ENCODE assay signal across 10 cellular contexts in genomic region chr19:15448014-15448777, GRCh38. TPM values are rescaled to one million over a fixed set of nuclear protein-coding genes. Genes with fewer than 3 reads are reported as not detected.
DNase-seq lines count a peak whose midpoint lies in the region; ATAC-seq and TF ChIP-seq lines count a peak whose summit lies in the region.
"Had no signal": no experiment of that assay in that cellular context is flagged by ENCODE, and none has a peak within 500 bp of the region (broad histone marks: within the 10 kb centered on the region; RNA-seq: fewer than 3 reads in every experiment).

No MANE protein-coding gene starts in this region.

- peak overlapping the region; percentile 25 for H3K27ac Mint-ChIP-seq in activated T-cell treated with anti-CD3 and anti-CD28 coated beads, Interleukin-2, amount 50 U/mL, for 72 hours
- no peak overlapping the region for H3K27ac Mint-ChIP-seq in WTC11

- TF ChIP-seq POLR2A in gastrocnemius medialis (IDR thresholded peaks at IDR 0.05): no peak

- peaks cover 4% of the 10 kb centered on the region for H3K27me3 ChIP-seq in hepatocyte
- H3K27me3 ChIP-seq in gastrocnemius medialis: no peaks in the 10 kb centered on the region
- no peaks in the 10 kb centered on the region for H3K27me3 ChIP-seq in mesendoderm (ENCODE audit: insufficient read depth, low read length, poor library complexity)
- H3K27me3 ChIP-seq: left lung, suprapubic skin had no signal

- H4K5ac ChIP-seq in mesendoderm (ENCODE audit: low read length): no peak overlapping the region

- peak overlapping the region; percentile 100 for H3K4me2 ChIP-seq in hepatocyte
- H3K4me2 ChIP-seq in mesendoderm (ENCODE audit: low read length): no peak overlapping the region

- H2BK5ac ChIP-seq in mesendoderm (ENCODE audit: low read length): no peak overlapping the region

- H4K8ac ChIP-seq in mesendoderm (ENCODE audit: low read depth, low read length): no peak overlapping the region

- peaks cover 6% of the 10 kb centered on the region for H3K4me1 ChIP-seq in hepatocyte (ENCODE audit: insufficient read depth)
- peaks cover 44 to 47% of the 10 kb centered on the region in 2 donors for H3K4me1 ChIP-seq in gastrocnemius medialis
- peaks cover 3% of the 10 kb centered on the region for H3K4me1 ChIP-seq in mesendoderm (ENCODE audit: control insufficient read depth, low read depth, low read length)

- no peaks in the 10 kb centered on the region for H3K9me2 ChIP-seq in hepatocyte (replicated peaks; ENCODE audit: insufficient read depth)

- H2AK5ac ChIP-seq in mesendoderm (ENCODE audit: low read length): no peak overlapping the region

- no peak overlapping the region for H3K9ac ChIP-seq in mesendoderm (ENCODE audit: low read length)

- intact Hi-C loops in gastrocnemius medialis (cut with DNase I; ENCODE audit: low total_unique reads): loop anchor here (1.0 to 10.0 kb wide), 4 partner anchors 116 to 883 kb away; partner anchors contain the start of gene BRD4

- TF ChIP-seq CTCF in WTC11 (IDR thresholded peaks at IDR 0.05): no peak
- TF ChIP-seq CTCF in hepatocyte (IDR thresholded peaks at IDR 0.05; ENCODE audit: poor library complexity): no peak
- TF ChIP-seq CTCF in gastrocnemius medialis (IDR thresholded peaks at IDR 0.05 in 4 of 5, conservative IDR thresholded peaks at IDR 0.05 in 1 of 5): no peak

- H3K4me3 Mint-ChIP-seq in activated T-cell treated with anti-CD3 and anti-CD28 coated beads, Interleukin-2, amount 50 U/mL, for 72 hours: peak overlapping the region; percentile 48 to 60
- peak overlapping the region; percentile 75 for H3K4me3 Mint-ChIP-seq in WTC11

- no peak for DNase-seq in activated T-cell treated with anti-CD3 and anti-CD28 coated beads, Interleukin-2, amount 50 U/mL, for 72 hours
- DNase-seq in activated T-cell treated with anti-CD3 and anti-CD28 coated beads for 4 hours (no peak), WTC11 (ENCODE audit: low spot score) (no peak), hepatocyte (ENCODE audit: low spot score) (no peak), gastrocnemius medialis (peak in 1 of 2 donors; percentile 31), HCEC 1CT (no peak), mesendoderm (no peak), DMS153 (lab: John Stamatoyannopoulos, UW) (no peak)

- H2AFZ ChIP-seq in hepatocyte: no peak overlapping the region

- peaks cover 14% of the 10 kb centered on the region for H3K4me1 Mint-ChIP-seq in activated T-cell treated with anti-CD3 and anti-CD28 coated beads, Interleukin-2, amount 50 U/mL, for 72 hours (ENCODE audit: low read depth)
- peaks cover 9% of the 10 kb centered on the region for H3K4me1 Mint-ChIP-seq in WTC11

- in situ Hi-C loops in gastrocnemius medialis (cut with MboI; ENCODE audit: low sequenced_read_pairs in 4 of 4): loop anchor here in 2 of 4 donors (25.0 kb wide), 1 partner anchor 186 kb away; no protein-coding TSS in a partner anchor

- H3K18ac ChIP-seq in mesendoderm (ENCODE audit: low read length): no peak overlapping the region

- peaks cover 0 to 3% of the 10 kb centered on the region in 2 donors for H3K9me3 Mint-ChIP-seq in activated T-cell treated with anti-CD3 and anti-CD28 coated beads, Interleukin-2, amount 50 U/mL, for 72 hours
- no peaks in the 10 kb centered on the region for H3K9me3 Mint-ChIP-seq in WTC11

- H3K79me1 ChIP-seq in mesendoderm (ENCODE audit: low read length): no peaks in the 10 kb centered on the region

- H3K56ac ChIP-seq in mesendoderm (ENCODE audit: low read length): no peak overlapping the region

- CTCF ChIA-PET in WTC11 (lab: Charles Lee): interaction anchor here (1.5 kb wide), 1 partner anchor 29 kb away, joined by 4 read pairs; no protein-coding TSS in a partner anchor

- H3K79me2 ChIP-seq in hepatocyte (no peaks in the 10 kb centered on the region), mesendoderm (ENCODE audit: control insufficient read depth, insufficient read depth, low read length) (no peaks in the 10 kb centered on the region)

- H3K9me3 ChIP-seq in hepatocyte (ENCODE audit: low read depth): no peaks in the 10 kb centered on the region
- H3K9me3 ChIP-seq in gastrocnemius medialis: no peaks in the 10 kb centered on the region
- H3K9me3 ChIP-seq: left lung, suprapubic skin had no signal

- peaks cover 5 to 7% of the 10 kb centered on the region in 2 donors for H3K36me3 Mint-ChIP-seq in activated T-cell treated with anti-CD3 and anti-CD28 coated beads, Interleukin-2, amount 50 U/mL, for 72 hours (ENCODE audit: insufficient read depth in 2 of 2)
- no peaks in the 10 kb centered on the region for H3K36me3 Mint-ChIP-seq in WTC11

- no peaks in the 10 kb centered on the region for H4K20me1 ChIP-seq in hepatocyte (ENCODE audit: insufficient read depth, poor library complexity, severe bottlenecking)

- ATAC-seq in activated T-cell treated with anti-CD3 and anti-CD28 coated beads, Interleukin-2, amount 50 U/mL, for 72 hours (replicated peaks in 1 of 2): no peak
- ATAC-seq in WTC11 (no peak), gastrocnemius medialis (no peak)
- ATAC-seq: left lung had no signal

- H3K4me3 ChIP-seq in hepatocyte (no peak overlapping the region), gastrocnemius medialis (peak overlapping the region in 1 of 4 donors; percentile 80), mesendoderm (ENCODE audit: low read length) (no peak overlapping the region)

- H3K27ac ChIP-seq in hepatocyte (no peak overlapping the region), gastrocnemius medialis (peak overlapping the region; percentile 87 to 99 (median 98)), mesendoderm (ENCODE audit: low read depth, low read length) (no peak overlapping the region)

- H3K4ac ChIP-seq in mesendoderm (ENCODE audit: low read depth, low read length): no peak overlapping the region

- no peak overlapping the region for H3K23ac ChIP-seq in mesendoderm (ENCODE audit: low read length)

- no peak overlapping the region for H2BK120ac ChIP-seq in mesendoderm (ENCODE audit: low read depth, low read length)

- H2BK15ac ChIP-seq in mesendoderm (replicated peaks; ENCODE audit: low read depth): no peak overlapping the region

- WGBS in hepatocyte (ENCODE audit: low lambda C conversion rate, missing lambda C conversion rate): 78% methylated on average over 19 of the region's 19 CpGs
- WGBS in mesendoderm (ENCODE audit: extremely low coverage, insufficient coverage, low lambda C conversion rate): no CpG with 5 or more reads among the region's 19 CpGs

- POLR2A ChIA-PET in WTC11 (lab: Charles Lee): interaction anchor here (0.6 kb wide), 1 partner anchor 106 kb away, joined by 6 read pairs; no protein-coding TSS in a partner anchor

- no peaks in the 10 kb centered on the region for H3K27me3 Mint-ChIP-seq in activated T-cell treated with anti-CD3 and anti-CD28 coated beads, Interleukin-2, amount 50 U/mL, for 72 hours (ENCODE audit: low read depth)
- peaks cover 27% of the 10 kb centered on the region for H3K27me3 Mint-ChIP-seq in WTC11 (ENCODE audit: low read depth)

- no peaks in the 10 kb centered on the region for H3K36me3 ChIP-seq in hepatocyte (replicated peaks; ENCODE audit: insufficient read depth, low read depth)
- no peaks in the 10 kb centered on the region for H3K36me3 ChIP-seq in gastrocnemius medialis
- H3K36me3 ChIP-seq in mesendoderm (ENCODE audit: control insufficient read depth, insufficient read depth, low read length): no peaks in the 10 kb centered on the region
- H3K36me3 ChIP-seq: suprapubic skin had no signal

TF ChIP-seq in WTC11, 78 proteins besides CTCF, POLR2A, EP300 and RAD21 (continues in another document):
- TF ChIP-seq EMX1 (CRISPR knock-in tag; IDR thresholded peaks at IDR 0.05): no peak
- TF ChIP-seq CREM (CRISPR knock-in tag; IDR thresholded peaks at IDR 0.05): no peak
- TF ChIP-seq TEAD4 (CRISPR knock-in tag; IDR thresholded peaks at IDR 0.05): no peak
- TF ChIP-seq, protein P1, sequence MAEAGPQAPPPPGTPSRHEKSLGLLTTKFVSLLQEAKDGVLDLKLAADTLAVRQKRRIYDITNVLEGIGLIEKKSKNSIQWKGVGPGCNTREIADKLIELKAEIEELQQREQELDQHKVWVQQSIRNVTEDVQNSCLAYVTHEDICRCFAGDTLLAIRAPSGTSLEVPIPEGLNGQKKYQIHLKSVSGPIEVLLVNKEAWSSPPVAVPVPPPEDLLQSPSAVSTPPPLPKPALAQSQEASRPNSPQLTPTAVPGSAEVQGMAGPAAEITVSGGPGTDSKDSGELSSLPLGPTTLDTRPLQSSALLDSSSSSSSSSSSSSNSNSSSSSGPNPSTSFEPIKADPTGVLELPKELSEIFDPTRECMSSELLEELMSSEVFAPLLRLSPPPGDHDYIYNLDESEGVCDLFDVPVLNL (CRISPR knock-in tag; IDR thresholded peaks at IDR 0.05; ENCODE audit: borderline replicate concordance, low read depth): no peak
- TF ChIP-seq FOXK1 (CRISPR knock-in tag; IDR thresholded peaks at IDR 0.05): no peak

RNA-seq across cellular contexts. Expression of gene WIZ, which starts 1.6 kb away (rescaled TPM):
- total RNA-seq in activated T-cell treated with anti-CD3 and anti-CD28 coated beads, Interleukin-2, amount 50 U/mL, for 72 hours: 10 to 100 TPM; 13.4 to 14.8 TPM
- total RNA-seq in WTC11 (2021) (37.6 to 43.9 TPM (median 40.6 TPM) in 3 replicates), hepatocyte (10.6 and 18.6 TPM in 2 replicates), gastrocnemius medialis (10 to 100 TPM; 28.0 to 40.6 (median 32.5) TPM)
- 24.5 and 34.9 TPM in 2 replicates for polyA plus RNA-seq in hepatocyte
- polyA plus RNA-seq in mesendoderm (2013, experiment 1 of 2): 33.1 TPM
- polyA plus RNA-seq in mesendoderm (2013, experiment 2 of 2): 32.1 TPM

RNA-seq across cellular contexts. Expression of gene RASAL3, which starts 16.1 kb away (rescaled TPM):
- total RNA-seq in activated T-cell treated with anti-CD3 and anti-CD28 coated beads, Interleukin-2, amount 50 U/mL, for 72 hours: 100 to 1,000 TPM; 112 to 128 TPM
- total RNA-seq in WTC11 (2021) (1.2 to 2.3 TPM (median 1.6 TPM) in 3 replicates), hepatocyte (0.07 TPM in 1 of 2 replicates, not detected in the other), gastrocnemius medialis (1 to 10 TPM in 1 of 4 donors, under 1 TPM in 2, not detected in 1; 0.36 to 1.6 (median 0.38) TPM)
- 0.12 and 0.23 TPM in 2 replicates for polyA plus RNA-seq in hepatocyte
- polyA plus RNA-seq in mesendoderm (2013, experiment 1 of 2): 0.13 TPM
- polyA plus RNA-seq in mesendoderm (2013, experiment 2 of 2): 0.20 TPM

RNA-seq across cellular contexts. Expression of gene AKAP8L, which starts 29.4 kb away (rescaled TPM):
- 100 to 1,000 TPM; 105 to 124 TPM for total RNA-seq in activated T-cell treated with anti-CD3 and anti-CD28 coated beads, Interleukin-2, amount 50 U/mL, for 72 hours
- total RNA-seq in WTC11 (2021): 184 to 231 TPM (median 184 TPM) in 3 replicates
- total RNA-seq in hepatocyte: 88.7 and 93.8 TPM in 2 replicates
- 155 and 181 TPM in 2 replicates for polyA plus RNA-seq in hepatocyte
- total RNA-seq in gastrocnemius medialis: 100 to 1,000 TPM in 1 of 4 donors, 10 to 100 TPM in 3; 69.3 to 142 (median 85.6) TPM
- polyA plus RNA-seq in mesendoderm (2013, experiment 1 of 2): 53.6 TPM
- polyA plus RNA-seq in mesendoderm (2013, experiment 2 of 2): 52.1 TPM

RNA-seq across cellular contexts. Expression of gene PGLYRP2, which starts 31.1 kb away (rescaled TPM):
- total RNA-seq in activated T-cell treated with anti-CD3 and anti-CD28 coated beads, Interleukin-2, amount 50 U/mL, for 72 hours: under 1 TPM in 1 of 2 donors, not detected in 1; 0.21 TPM
- not detected in 3 replicates for total RNA-seq in WTC11 (2021)
- 0.16 TPM in 1 of 2 replicates, not detected in the other for total RNA-seq in hepatocyte
- polyA plus RNA-seq in hepatocyte: not detected in 2 replicates
- total RNA-seq in gastrocnemius medialis: not detected
- polyA plus RNA-seq in mesendoderm (2013, experiment 1 of 2): not detected
- not detected for polyA plus RNA-seq in mesendoderm (2013, experiment 2 of 2)
- total RNA-seq: left lung had no signal

Comparison
In these comparisons a context has a peak if more than half of its experiments do, and no peak if none do; other contexts are left out.
1. H3K27ac ChIP-seq: peak in gastrocnemius medialis (4 of 4); none in hepatocyte (single experiment) and mesendoderm (single experiment).
2. RNA of gene RASAL3, which starts 16.1 kb away (total RNA-seq): 112 to 128 TPM in activated T-cell treated with anti-CD3 and anti-CD28 coated beads, Interleukin-2, amount 50 U/mL, for 72 hours; 1.2 to 2.3 TPM in WTC11, 0.36 to 1.6 TPM in gastrocnemius medialis and 0.07 TPM in hepatocyte; every median in the first group is over 10 times any median in the second.